ENCODE assay signal across 13 cellular contexts in genomic region chr15:74643368-74644204, GRCh38. TPM values are rescaled to one million over a fixed set of nuclear protein-coding genes. Genes with fewer than 3 reads are reported as not detected.
DNase-seq lines count a peak whose midpoint lies in the region; ATAC-seq and TF ChIP-seq lines count a peak whose summit lies in the region.
"Had no signal": no experiment of that assay in that cellular context is flagged by ENCODE, and none has a peak within 500 bp of the region (broad histone marks: within the 10 kb centered on the region; RNA-seq: fewer than 3 reads in every experiment).

No MANE protein-coding gene starts in this region.

- peak overlapping the region; percentile 39 for H3K4me2 ChIP-seq in parathyroid adenoma (ENCODE audit: low read length)
- H3K4me2 ChIP-seq: BLaER1 treated with 17β-estradiol and CSF1 and Interleukin-3, amounts not matched to agents 10 nM and 100 nM had no signal

- H3K27me3 Mint-ChIP-seq in IgD-negative memory B cell (no peaks in the 10 kb centered on the region), endothelial cell (ENCODE audit: unreplicated experiment) (peaks cover 4% of the 10 kb centered on the region)

- H3K4me3 Mint-ChIP-seq in IgD-negative memory B cell, result no peak overlapping the region
- H3K4me3 Mint-ChIP-seq in endothelial cell (ENCODE audit: unreplicated experiment), result peak overlapping the region; percentile 53
- H3K4me3 Mint-ChIP-seq: activated T-cell treated with anti-CD3 and anti-CD28 coated beads, Interleukin-2, amount 50 U/mL, for 4 hours; nephron progenitor cell had no signal

- DNase-seq in endothelial cell (ENCODE audit: low spot score) (no peak), UCSD-AML1 (lab: John Stamatoyannopoulos, UW; ENCODE audit: unreplicated experiment) (no peak), GM20000 (ENCODE audit: low spot score) (no peak)
- DNase-seq in activated CD4-positive, alpha-beta T cell treated with anti-CD3 and anti-CD28 coated beads, Interleukin-2, amount 50 U/mL, for 48 hours, result no peak
- DNase-seq: activated T-cell treated with anti-CD3 and anti-CD28 coated beads, Interleukin-2, amount 50 U/mL, for 4 hours; nephron progenitor cell; stimulated activated CD8-positive, alpha-beta memory T cell treated with anti-CD3 and anti-CD28 coated beads, Interleukin-4, amount 100 ng/mL, for 48 hours had no signal

- no peak for TF ChIP-seq CTCF in C4-2B (conservative IDR thresholded peaks at IDR 0.05)
- no peak for TF ChIP-seq CTCF in endothelial cell (IDR thresholded peaks at IDR 0.05; ENCODE audit: unreplicated experiment)
- TF ChIP-seq CTCF in parathyroid adenoma (IDR thresholded peaks at IDR 0.05), result no peak
- no peak for TF ChIP-seq CTCF in GM20000 (IDR thresholded peaks at IDR 0.05; ENCODE audit: extremely low read depth, missing control alignments)

- H3K4me3 ChIP-seq in parathyroid adenoma (ENCODE audit: low read depth, low read length), result peak overlapping the region; percentile 18
- H3K4me3 ChIP-seq: BLaER1 treated with 17β-estradiol and CSF1 and Interleukin-3, amounts not matched to agents 10 nM and 100 nM had no signal

- no peaks in the 10 kb centered on the region for H3K36me3 ChIP-seq in parathyroid adenoma (ENCODE audit: control insufficient read depth, insufficient read depth, low read length)

- H3K36me3 Mint-ChIP-seq in IgD-negative memory B cell (peaks cover 4% of the 10 kb centered on the region), endothelial cell (ENCODE audit: low read depth, unreplicated experiment) (peaks cover 23% of the 10 kb centered on the region)

- H3K9me3 ChIP-seq in parathyroid adenoma (ENCODE audit: control insufficient read depth, low read length), result no peaks in the 10 kb centered on the region
- H3K9me3 ChIP-seq: BLaER1 treated with 17β-estradiol and CSF1 and Interleukin-3, amounts not matched to agents 10 nM and 100 nM had no signal

- no peak overlapping the region for H3K9ac ChIP-seq in parathyroid adenoma

- no peak overlapping the region for H2AFZ ChIP-seq in parathyroid adenoma

- H3K27ac Mint-ChIP-seq in IgD-negative memory B cell (peak overlapping the region in 2 of 3 donors; percentile 78 to 80), endothelial cell (ENCODE audit: unreplicated experiment) (peak overlapping the region; percentile 72)

- no peaks in the 10 kb centered on the region for H3K9me3 Mint-ChIP-seq in IgD-negative memory B cell
- no peaks in the 10 kb centered on the region for H3K9me3 Mint-ChIP-seq in endothelial cell (ENCODE audit: unreplicated experiment)
- H3K9me3 Mint-ChIP-seq: activated T-cell treated with anti-CD3 and anti-CD28 coated beads, Interleukin-2, amount 50 U/mL, for 4 hours; nephron progenitor cell had no signal

- no peaks in the 10 kb centered on the region for H3K27me3 ChIP-seq in parathyroid adenoma (ENCODE audit: control insufficient read depth, insufficient read depth, low read length)
- H3K27me3 ChIP-seq: BLaER1 treated with 17β-estradiol and CSF1 and Interleukin-3, amounts not matched to agents 10 nM and 100 nM had no signal

- peak overlapping the region; percentile 99 for H3K27ac ChIP-seq in C4-2B
- H3K27ac ChIP-seq in parathyroid adenoma, result no peak overlapping the region
- H3K27ac ChIP-seq: HL-60 had no signal

- H3K4me1 ChIP-seq in parathyroid adenoma, result peaks cover 6% of the 10 kb centered on the region

- peaks cover 3% of the 10 kb centered on the region for H3K79me2 ChIP-seq in parathyroid adenoma

- ATAC-seq in HG03280 (IDR thresholded peaks at IDR 0.05; ENCODE audit: unreplicated experiment), result no peak
- ATAC-seq: activated T-cell treated with anti-CD3 and anti-CD28 coated beads, Interleukin-2, amount 50 U/mL, for 4 hours had no signal

- H3K4me1 Mint-ChIP-seq in IgD-negative memory B cell (peaks cover 4 to 6% (median 6%) of the 10 kb centered on the region in 3 donors), endothelial cell (ENCODE audit: unreplicated experiment) (peaks cover 55% of the 10 kb centered on the region)

RNA-seq across cellular contexts. Expression of gene CLK3, which starts 27.9 kb away (rescaled TPM):
- 86.2 TPM for polyA plus RNA-seq in IgD-negative memory B cell
- total RNA-seq in endothelial cell (ENCODE audit: unreplicated experiment), result 81.7 TPM

RNA-seq across cellular contexts. Expression of gene EDC3, which starts 52.2 kb away (rescaled TPM):
- polyA plus RNA-seq in IgD-negative memory B cell, result 18.5 TPM
- total RNA-seq in endothelial cell (ENCODE audit: unreplicated experiment), result 71.0 TPM
